In the genomic region with DNA sequence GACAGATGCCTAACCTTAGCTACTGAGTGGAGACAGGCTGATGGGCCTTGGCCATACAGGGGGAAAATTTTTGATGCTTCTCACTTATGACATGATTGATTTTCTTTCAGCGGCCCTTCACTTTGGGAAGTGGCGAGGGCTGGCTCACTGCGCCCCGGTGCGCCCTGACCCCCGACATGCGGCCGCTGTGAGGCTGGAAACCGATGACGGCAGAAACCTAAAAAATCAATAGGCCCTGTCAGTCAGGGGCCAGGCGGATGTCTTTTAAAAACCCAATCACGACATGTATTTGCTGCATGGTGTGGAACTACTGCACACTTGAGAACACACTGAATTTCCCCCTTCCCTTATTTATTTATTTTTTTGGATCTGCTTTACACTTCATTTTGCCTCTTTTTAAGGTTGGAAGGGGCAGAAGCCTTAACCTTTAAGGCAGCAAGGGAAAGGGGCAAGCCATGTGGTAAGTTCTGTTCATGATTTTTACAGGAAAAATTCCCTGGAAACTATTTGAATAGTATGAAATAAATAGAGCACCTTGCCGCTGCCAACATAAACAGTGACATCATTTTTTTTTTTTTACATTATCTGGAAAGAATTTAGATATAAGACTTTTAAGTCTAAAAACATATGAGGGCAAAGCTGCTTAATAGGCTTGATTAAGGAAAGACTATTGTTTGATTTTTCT, we compare ENCODE assay signal across 18 cellular contexts.
DNase-seq lines count a peak whose midpoint lies in the region; ATAC-seq and FAIRE-seq lines count a peak whose summit lies in the region.
"Had no signal": no experiment of that assay in that cellular context is flagged by ENCODE, and none has a peak within 500 bp of the region (broad histone marks: within the 10 kb centered on the region; RNA-seq: fewer than 3 reads in every experiment).

No MANE protein-coding gene starts in this region.

- H3K27ac ChIP-seq in effector memory CD4-positive, alpha-beta T cell (ENCODE audit: insufficient read depth, low read length, poor library complexity, severe bottlenecking), result no peak overlapping the region
- H3K27ac ChIP-seq: colonic mucosa, Peyer's patch had no signal

- no peaks in the 10 kb centered on the region for H3K36me3 ChIP-seq in effector memory CD4-positive, alpha-beta T cell (ENCODE audit: control insufficient read depth, insufficient read depth, low read length)
- H3K36me3 ChIP-seq: colonic mucosa, Peyer's patch had no signal

- peak overlapping the region; percentile 85 for H3K27ac Mint-ChIP-seq in memory B cell
- H3K27ac Mint-ChIP-seq: natural killer cell treated with Interleukin-12 subunit alpha and Interleukin-12 subunit beta and Interleukin-15 and Interleukin-18, amount 100 ng/mL, for 72 hours had no signal

- no peaks in the 10 kb centered on the region for H3K4me1 ChIP-seq in effector memory CD4-positive, alpha-beta T cell (ENCODE audit: control insufficient read depth, insufficient read depth, low read length, poor library complexity, severe bottlenecking)
- H3K4me1 ChIP-seq: colonic mucosa had no signal

- no peak overlapping the region for H3K4me3 ChIP-seq in effector memory CD4-positive, alpha-beta T cell (ENCODE audit: insufficient read depth, low read depth, low read length, poor library complexity, severe bottlenecking)
- H3K4me3 ChIP-seq: colonic mucosa, Peyer's patch had no signal

- H3K27me3 Mint-ChIP-seq in memory B cell, result no peaks in the 10 kb centered on the region

- no peaks in the 10 kb centered on the region for H3K27me3 ChIP-seq in effector memory CD4-positive, alpha-beta T cell (replicated peaks; ENCODE audit: control insufficient read depth, insufficient read depth, low read length, poor library complexity, severe bottlenecking)
- H3K27me3 ChIP-seq: colonic mucosa, Peyer's patch had no signal

- intact Hi-C loops in Right ventricle myocardium inferior (cut with DNase I), result loop anchor here (5.0 kb wide), 1 partner anchor 119 kb away; the partner anchor contains the start of gene EBF1
- intact Hi-C loops in cardiac septum (cut with DNase I), result no loop called here

- peak; percentile 20 for ATAC-seq in Right ventricle myocardium inferior
- ATAC-seq in memory B cell (ENCODE audit: low read depth), result no peak
- ATAC-seq: natural killer cell treated with Interleukin-12 subunit alpha and Interleukin-12 subunit beta and Interleukin-15 and Interleukin-18, amount 100 ng/mL, for 72 hours had no signal

- peaks cover 21% of the 10 kb centered on the region for H3K4me1 Mint-ChIP-seq in memory B cell

- H3K4me3 Mint-ChIP-seq in memory B cell, result no peak overlapping the region
- H3K4me3 Mint-ChIP-seq: natural killer cell treated with Interleukin-12 subunit alpha and Interleukin-12 subunit beta and Interleukin-15 and Interleukin-18, amount 100 ng/mL, for 72 hours had no signal

- peaks cover 4% of the 10 kb centered on the region for H3K36me3 Mint-ChIP-seq in memory B cell
- H3K36me3 Mint-ChIP-seq: natural killer cell treated with Interleukin-12 subunit alpha and Interleukin-12 subunit beta and Interleukin-15 and Interleukin-18, amount 100 ng/mL, for 72 hours had no signal

- DNase-seq in Right ventricle myocardium inferior (ENCODE audit: missing footprints) (no peak), cardiac septum (ENCODE audit: low spot score) (no peak), dermis blood vessel endothelial cell (peak; percentile 67), memory B cell (ENCODE audit: low spot score in 2 of 2) (no peak), inferior parietal cortex (ENCODE audit: extremely low spot score) (no peak), RCC 7860 (ENCODE audit: low spot score) (no peak)
- DNase-seq in effector memory CD4-positive, alpha-beta T cell, result no peak
- DNase-seq in activated CD4-positive, alpha-beta T cell treated with anti-CD3 and anti-CD28 coated beads for 1 hour, result no peak
- DNase-seq: activated CD8-positive, alpha-beta memory T cell treated with anti-CD3 and anti-CD28 coated beads for 24 hours; colonic mucosa; DMS79; NCI-H1048; NCI-H446 treated with DMSO at 0.1 percent for 48 hours; Peyer's patch; T-helper 9 cell; trophoblast cell had no signal

- no peaks in the 10 kb centered on the region for H3K9me3 ChIP-seq in effector memory CD4-positive, alpha-beta T cell (ENCODE audit: control insufficient read depth, low read length)
- H3K9me3 ChIP-seq: colonic mucosa, Peyer's patch had no signal

- FAIRE-seq in RCC 7860 (lab: Jason Lieb, UNC), result no peak
- FAIRE-seq: GM12891 had no signal

- H3K9me3 Mint-ChIP-seq in memory B cell, result no peaks in the 10 kb centered on the region
- H3K9me3 Mint-ChIP-seq: natural killer cell treated with Interleukin-12 subunit alpha and Interleukin-12 subunit beta and Interleukin-15 and Interleukin-18, amount 100 ng/mL, for 72 hours had no signal
